ENCODE assay signal across 9 cellular contexts in the genomic region with DNA sequence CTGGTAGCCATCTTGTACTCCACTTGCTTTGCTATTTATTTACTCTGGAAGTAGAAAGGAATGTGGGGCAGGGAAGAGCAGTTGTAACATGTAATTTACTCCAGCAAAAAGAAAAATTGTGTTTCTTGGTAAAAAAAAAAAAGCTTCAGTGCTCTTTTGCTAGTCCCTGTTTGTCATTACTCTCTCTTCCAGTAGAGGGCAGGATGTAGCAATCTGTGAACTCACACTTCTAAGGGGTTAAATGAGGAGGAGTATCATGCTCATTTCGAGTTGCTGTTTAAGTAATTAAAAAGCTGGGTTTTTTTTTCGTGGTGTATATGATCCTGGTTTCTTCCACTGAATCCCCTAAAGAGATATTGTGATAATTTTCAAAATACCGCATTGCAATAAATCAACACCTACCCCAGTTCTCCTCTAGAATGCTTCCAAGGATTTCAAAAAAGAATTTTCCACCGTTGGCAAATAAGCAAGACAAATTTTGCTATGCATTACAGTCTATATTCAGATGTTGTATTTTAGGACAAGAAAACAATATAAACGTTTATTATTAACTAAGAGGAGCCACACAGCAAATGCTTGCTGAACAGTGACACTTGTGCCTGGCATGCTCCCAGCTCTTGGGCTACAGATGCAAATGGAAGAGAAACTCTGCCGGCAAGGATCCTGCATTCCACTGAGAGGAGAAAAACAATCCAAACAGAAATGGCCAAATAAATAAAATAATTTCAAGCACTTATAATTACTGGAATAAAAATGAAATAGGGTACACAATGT.
DNase-seq lines count a peak whose midpoint lies in the region; ATAC-seq, FAIRE-seq and TF ChIP-seq lines count a peak whose summit lies in the region.
"Had no signal": no experiment of that assay in that cellular context is flagged by ENCODE, and none has a peak within 500 bp of the region (broad histone marks: within the 10 kb centered on the region; RNA-seq: fewer than 3 reads in every experiment).

No MANE protein-coding gene starts in this region.

- no peaks in the 10 kb centered on the region; a peak in 1 of 4 replicates for H3K4me1 ChIP-seq in SK-N-SH (ENCODE audit: control insufficient read depth in 1 of 2, insufficient read depth in 2 of 2, low read depth in 1 of 2, low read length in 1 of 2)

- TF ChIP-seq CTCF in SK-N-SH (IDR thresholded peaks at IDR 0.05) = peak; percentile 83
- TF ChIP-seq CTCF in bronchial epithelial cell (IDR thresholded peaks at IDR 0.05; ENCODE audit: insufficient read depth, low read length, severe bottlenecking) = peak; percentile 70

- ATAC-seq in SK-N-SH treated with all-trans-retinoic acid at 6 μM for 48 hours (no peak), HG03159 (IDR thresholded peaks at IDR 0.05; ENCODE audit: unreplicated experiment) (peak; percentile 86), GM19023 (IDR thresholded peaks at IDR 0.05; ENCODE audit: unreplicated experiment) (no peak)
- ATAC-seq: activated naive CD4-positive, alpha-beta T cell treated with anti-CD3 and anti-CD28 coated beads, Interleukin-2, amount 50 U/mL, for 72 hours had no signal

- no peaks in the 10 kb centered on the region for H3K27me3 ChIP-seq in SK-N-SH (ENCODE audit: insufficient read depth)
- peaks cover 2% of the 10 kb centered on the region for H3K27me3 ChIP-seq in bronchial epithelial cell (ENCODE audit: control insufficient read depth, insufficient read depth, low read length)

- H3K36me3 ChIP-seq in SK-N-SH (replicated peaks in 1 of 2; ENCODE audit: control insufficient read depth in 1 of 2, insufficient read depth in 2 of 2, low read length in 1 of 2) (no peaks in the 10 kb centered on the region), bronchial epithelial cell (ENCODE audit: control insufficient read depth, insufficient read depth, low read length) (no peaks in the 10 kb centered on the region)

- no peak overlapping the region for H3K27ac ChIP-seq in SK-N-SH (ENCODE audit: low read depth in 2 of 2, low read length in 1 of 2)

- H3F3A ChIP-seq in SK-N-SH (replicated peaks; ENCODE audit: insufficient read depth) = no peaks in the 10 kb centered on the region

- peak; percentile 46 for DNase-seq in SK-N-SH
- peak; percentile 61 for DNase-seq in NCI-H460 (ENCODE audit: extremely low read depth, low read depth)
- peak; percentile 71 for DNase-seq in bronchial epithelial cell (ENCODE audit: low read depth)
- peak; percentile 52 to 57 for DNase-seq in lung microvascular endothelial cell (ENCODE audit: low read depth in 2 of 2)
- no peak for DNase-seq in activated naive CD4-positive, alpha-beta T cell treated with anti-CD3 and anti-CD28 coated beads, Interleukin-2, amount 50 U/mL, for 16 hours

- CTCF ChIA-PET in SK-N-SH (lab: Yijun Ruan, JAX) = interaction anchor here (0.6 to 3.1 kb wide), 67 partner anchors 8 to 965 kb away, joined by 3 to 34 read pairs (median 4); partner anchors contain the start of gene NOL4

- H3K79me2 ChIP-seq in SK-N-SH (ENCODE audit: insufficient read depth) = no peaks in the 10 kb centered on the region

- POLR2A ChIA-PET in SK-N-SH (lab: Yijun Ruan, JAX) = no interaction called here

- peak; percentile 81 for TF ChIP-seq RAD21 in SK-N-SH (IDR thresholded peaks at IDR 0.05; ENCODE audit: low read length)

- H3K4me3 ChIP-seq in SK-N-SH (ENCODE audit: low read depth in 2 of 2, low read length in 1 of 2) (no peak overlapping the region; a peak in 1 of 4 replicates), bronchial epithelial cell (ENCODE audit: low read depth, low read length) (no peak overlapping the region)

- H2AFZ ChIP-seq in SK-N-SH (ENCODE audit: low read depth) = no peak overlapping the region

- no peak for FAIRE-seq in bronchial epithelial cell (lab: Jason Lieb, UNC)

- H3K9ac ChIP-seq in SK-N-SH = no peak overlapping the region

- H3K4me2 ChIP-seq in SK-N-SH = no peak overlapping the region

- H3K9me2 ChIP-seq in SK-N-SH = no peaks in the 10 kb centered on the region

- no peak for TF ChIP-seq EP300 in SK-N-SH (IDR thresholded peaks at IDR 0.05; ENCODE audit: borderline replicate concordance in 1 of 2, low read depth in 1 of 2, low read length in 1 of 2)

- no peaks in the 10 kb centered on the region for H3K9me3 ChIP-seq in SK-N-SH

- no peaks in the 10 kb centered on the region for H4K20me1 ChIP-seq in SK-N-SH (ENCODE audit: insufficient read depth)

- 27% methylated on average over 6 of the region's 6 CpGs for WGBS in SK-N-SH (ENCODE audit: low lambda C conversion rate)

TF ChIP-seq in SK-N-SH, 30 proteins besides CTCF, POLR2A, EP300 and RAD21:
- TF ChIP-seq FOXM1 (IDR thresholded peaks at IDR 0.05; ENCODE audit: low read depth) (no peak), YY1 (IDR thresholded peaks at IDR 0.05; ENCODE audit: low read depth) (no peak), SMC3 (IDR thresholded peaks at IDR 0.05; ENCODE audit: low read depth, low read length) (peak; percentile 46; the same call in 1 of the 2 replicates)
TF ChIP-seq in SK-N-SH: peak in this region for 1.

TF ChIP-seq in SK-N-SH treated with all-trans-retinoic acid at 6 μM for 48 hours, 23 proteins besides CTCF, POLR2A, EP300 and RAD21:
- TF ChIP-seq ZNF70 (CRISPR knock-in tag; IDR thresholded peaks at IDR 0.05) (no peak), RARB (CRISPR knock-in tag; IDR thresholded peaks at IDR 0.05) (no peak), CSDC2 (CRISPR knock-in tag; IDR thresholded peaks at IDR 0.05) (no peak), ZNF8 (CRISPR knock-in tag; IDR thresholded peaks at IDR 0.05) (no peak), TCF4 (CRISPR knock-in tag; IDR thresholded peaks at IDR 0.05; ENCODE audit: borderline replicate concordance) (no peak), ZC3H10 (CRISPR knock-in tag; IDR thresholded peaks at IDR 0.05) (no peak), OSR1 (CRISPR knock-in tag; IDR thresholded peaks at IDR 0.05) (no peak), ISL1 (CRISPR knock-in tag; IDR thresholded peaks at IDR 0.05) (no peak), BACH2 (CRISPR knock-in tag; IDR thresholded peaks at IDR 0.05; ENCODE audit: borderline replicate concordance) (no peak)
- TF ChIP-seq, protein P1, sequence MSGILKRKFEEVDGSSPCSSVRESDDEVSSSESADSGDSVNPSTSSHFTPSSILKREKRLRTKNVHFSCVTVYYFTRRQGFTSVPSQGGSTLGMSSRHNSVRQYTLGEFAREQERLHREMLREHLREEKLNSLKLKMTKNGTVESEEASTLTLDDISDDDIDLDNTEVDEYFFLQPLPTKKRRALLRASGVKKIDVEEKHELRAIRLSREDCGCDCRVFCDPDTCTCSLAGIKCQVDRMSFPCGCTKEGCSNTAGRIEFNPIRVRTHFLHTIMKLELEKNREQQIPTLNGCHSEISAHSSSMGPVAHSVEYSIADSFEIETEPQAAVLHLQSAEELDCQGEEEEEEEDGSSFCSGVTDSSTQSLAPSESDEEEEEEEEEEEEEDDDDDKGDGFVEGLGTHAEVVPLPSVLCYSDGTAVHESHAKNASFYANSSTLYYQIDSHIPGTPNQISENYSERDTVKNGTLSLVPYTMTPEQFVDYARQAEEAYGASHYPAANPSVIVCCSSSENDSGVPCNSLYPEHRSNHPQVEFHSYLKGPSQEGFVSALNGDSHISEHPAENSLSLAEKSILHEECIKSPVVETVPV (CRISPR knock-in tag; IDR thresholded peaks at IDR 0.05) = no peak
- TF ChIP-seq, protein P2, sequence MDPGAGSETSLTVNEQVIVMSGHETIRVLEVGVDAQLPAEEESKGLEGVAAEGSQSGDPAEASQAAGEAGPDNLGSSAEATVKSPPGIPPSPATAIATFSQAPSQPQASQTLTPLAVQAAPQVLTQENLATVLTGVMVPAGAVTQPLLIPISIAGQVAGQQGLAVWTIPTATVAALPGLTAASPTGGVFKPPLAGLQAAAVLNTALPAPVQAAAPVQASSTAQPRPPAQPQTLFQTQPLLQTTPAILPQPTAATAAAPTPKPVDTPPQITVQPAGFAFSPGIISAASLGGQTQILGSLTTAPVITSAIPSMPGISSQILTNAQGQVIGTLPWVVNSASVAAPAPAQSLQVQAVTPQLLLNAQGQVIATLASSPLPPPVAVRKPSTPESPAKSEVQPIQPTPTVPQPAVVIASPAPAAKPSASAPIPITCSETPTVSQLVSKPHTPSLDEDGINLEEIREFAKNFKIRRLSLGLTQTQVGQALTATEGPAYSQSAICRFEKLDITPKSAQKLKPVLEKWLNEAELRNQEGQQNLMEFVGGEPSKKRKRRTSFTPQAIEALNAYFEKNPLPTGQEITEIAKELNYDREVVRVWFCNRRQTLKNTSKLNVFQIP (CRISPR knock-in tag; IDR thresholded peaks at IDR 0.05; ENCODE audit: borderline replicate concordance, low read depth) = no peak
